In the genomic region with DNA sequence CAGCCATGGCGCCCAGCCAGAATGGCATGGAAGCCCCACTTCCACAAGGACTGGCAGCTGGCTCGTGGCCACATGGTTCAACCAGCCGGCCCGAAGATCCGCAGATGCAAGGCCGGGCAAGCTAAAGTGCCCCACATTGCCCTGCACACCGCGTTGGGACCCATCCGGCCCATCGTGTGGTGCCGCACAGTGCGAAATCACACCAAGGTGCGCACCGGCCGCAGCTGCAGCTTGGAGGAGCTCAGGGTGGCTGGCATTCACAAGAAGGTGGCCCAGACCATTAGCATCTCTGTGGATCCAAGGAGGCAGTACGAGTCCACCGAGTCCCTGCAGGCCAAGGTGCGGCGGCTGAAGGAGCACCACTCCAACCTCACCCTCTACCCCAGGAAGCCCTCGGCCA, we compare ENCODE assay signal across 24 cellular contexts. TPM values are rescaled to one million over a fixed set of nuclear protein-coding genes. Genes with fewer than 3 reads are reported as not detected.
DNase-seq lines count a peak whose midpoint lies in the region; ATAC-seq and TF ChIP-seq lines count a peak whose summit lies in the region.
"Had no signal": no experiment of that assay in that cellular context is flagged by ENCODE, and none has a peak within 500 bp of the region (broad histone marks: within the 10 kb centered on the region; RNA-seq: fewer than 3 reads in every experiment).

No MANE protein-coding gene starts in this region.

- ATAC-seq in right cardiac atrium (peak; percentile 26 to 31), Right ventricle myocardium superior (ENCODE audit: poor library complexity) (no peak), WTC11 (no peak), HG02970 (IDR thresholded peaks at IDR 0.05; ENCODE audit: low FRiP score, unreplicated experiment) (no peak)
- ATAC-seq: GM12878 had no signal

- no peak overlapping the region for H4K8ac ChIP-seq in neuronal stem cell (ENCODE audit: low read depth, low read length)

- H3K14ac ChIP-seq in neuronal stem cell (ENCODE audit: low read length) = peak overlapping the region; percentile 56

- H3K4me1 ChIP-seq in right cardiac atrium (ENCODE audit: control insufficient read depth, insufficient read depth, low read length) (peaks cover 8% of the 10 kb centered on the region), neuronal stem cell (ENCODE audit: control insufficient read depth in 2 of 2, insufficient read depth in 1 of 2, low read depth in 1 of 2, low read length in 2 of 2) (peaks cover 6 to 10% of the 10 kb centered on the region in 2 donors)
- H3K4me1 ChIP-seq: BE2C had no signal

- H3K4me3 ChIP-seq in right cardiac atrium (ENCODE audit: low read length) (no peak overlapping the region), neuronal stem cell (ENCODE audit: low read length in 2 of 2) (no peak overlapping the region)
- H3K4me3 ChIP-seq: GM12878, GM23248 had no signal

- CTCF ChIA-PET in WTC11 (lab: Charles Lee) = no interaction called here

- peaks cover 4% of the 10 kb centered on the region for H3K36me3 Mint-ChIP-seq in WTC11
- H3K36me3 Mint-ChIP-seq: CD4-positive, CD25-positive, alpha-beta regulatory T cell had no signal

- H2BK12ac ChIP-seq in neuronal stem cell (ENCODE audit: low read length) = no peak overlapping the region

- H3K4ac ChIP-seq in neuronal stem cell (ENCODE audit: low read length) = no peak overlapping the region

- no peaks in the 10 kb centered on the region for H3K9me3 Mint-ChIP-seq in WTC11

- no peak overlapping the region for H2BK120ac ChIP-seq in neuronal stem cell (ENCODE audit: low read depth, low read length)

- peaks cover 16% of the 10 kb centered on the region for H3K79me1 ChIP-seq in neuronal stem cell (ENCODE audit: low read depth, low read length)

- DNase-seq in right cardiac atrium (peak in 1 of 3 donors; percentile 42), Right ventricle myocardium superior (no peak), WTC11 (ENCODE audit: low spot score) (no peak), neuronal stem cell (ENCODE audit: low spot score) (no peak)
- DNase-seq in stimulated activated CD4-positive, alpha-beta T cell treated with anti-CD3 and anti-CD28 coated beads, Interleukin-4, amount 100 ng/mL, for 1 hour = no peak
- DNase-seq: ACHN; BE2C; C1 segment of cervical spinal cord; CD4-positive, CD25-positive, alpha-beta regulatory T cell; CD8-positive, alpha-beta memory T cell; COR-L47; DMS 273 treated with DMSO at 0.1 percent for 48 hours; DMS53; DND-41; EL; GM23248; HCEC 1CT; IMR-90 had no signal

- H3K4me3 Mint-ChIP-seq in WTC11 = no peak overlapping the region
- H3K4me3 Mint-ChIP-seq: CD4-positive, CD25-positive, alpha-beta regulatory T cell; CD8-positive, alpha-beta memory T cell had no signal

- H3K4me2 ChIP-seq in neuronal stem cell (ENCODE audit: insufficient read depth, low read length, poor library complexity, severe bottlenecking) = no peak overlapping the region

- TF ChIP-seq CTCF in WTC11 (IDR thresholded peaks at IDR 0.05) = no peak

- POLR2A ChIA-PET in WTC11 (lab: Charles Lee) = no interaction called here

- H2BK15ac ChIP-seq in neuronal stem cell (ENCODE audit: low read length) = peak overlapping the region; percentile 37

- peak overlapping the region; percentile 66 for H2BK5ac ChIP-seq in neuronal stem cell (ENCODE audit: low read length)

- H2AFZ ChIP-seq in neuronal stem cell (ENCODE audit: low read length) = no peak overlapping the region
- H2AFZ ChIP-seq: GM23248 had no signal

- intact Hi-C loops in right cardiac atrium (cut with DNase I) = no loop called here
- intact Hi-C loops in Right ventricle myocardium superior (cut with DNase I) = no loop called here

- H3K4me1 Mint-ChIP-seq in WTC11 = peaks cover 18% of the 10 kb centered on the region

- H2AK5ac ChIP-seq in neuronal stem cell (ENCODE audit: low read depth, low read length) = no peak overlapping the region

- H3K27ac ChIP-seq in right cardiac atrium (ENCODE audit: low read length) (no peak overlapping the region), neuronal stem cell (replicated peaks; ENCODE audit: low read length) (no peak overlapping the region)
- H3K27ac ChIP-seq: GM23248, HL-60 had no signal

- H3K27ac Mint-ChIP-seq in WTC11 = no peak overlapping the region

- no peaks in the 10 kb centered on the region for H3K27me3 Mint-ChIP-seq in WTC11 (ENCODE audit: low read depth)
- H3K27me3 Mint-ChIP-seq: CD4-positive, CD25-positive, alpha-beta regulatory T cell had no signal

- H3K9me3 ChIP-seq in right cardiac atrium (ENCODE audit: control insufficient read depth, low read length) (no peaks in the 10 kb centered on the region), neuronal stem cell (replicated peaks in 1 of 2; ENCODE audit: control insufficient read depth in 2 of 2, insufficient read depth in 1 of 2, low read depth in 1 of 2, low read length in 2 of 2) (peaks cover 8 to 23% of the 10 kb centered on the region in 2 donors)
- H3K9me3 ChIP-seq: BE2C had no signal

- H3K27me3 ChIP-seq in right cardiac atrium (ENCODE audit: control insufficient read depth, insufficient read depth) (no peaks in the 10 kb centered on the region), neuronal stem cell (ENCODE audit: control insufficient read depth in 3 of 3, insufficient read depth in 3 of 3, low read depth in 1 of 3, low read length in 3 of 3) (no peaks in the 10 kb centered on the region)
- H3K27me3 ChIP-seq: BE2C had no signal

- peak overlapping the region; percentile 98 for H3K23ac ChIP-seq in neuronal stem cell (ENCODE audit: low read depth, low read length, poor library complexity)

- H4K91ac ChIP-seq in neuronal stem cell (ENCODE audit: low read depth, low read length, poor library complexity) = no peak overlapping the region

- no peak overlapping the region for H3K18ac ChIP-seq in neuronal stem cell (ENCODE audit: low read length)

- H3K36me3 ChIP-seq in neuronal stem cell (replicated peaks in 1 of 2; ENCODE audit: control insufficient read depth in 2 of 2, insufficient read depth in 2 of 2, low read length in 2 of 2) = peaks cover 7 to 27% of the 10 kb centered on the region in 2 donors

- 98% methylated on average over 20 of the region's 20 CpGs for WGBS in right cardiac atrium
- no CpG with 5 or more reads among the region's 20 CpGs for WGBS in neuronal stem cell (ENCODE audit: extremely low coverage in 2 of 2, insufficient read length in 2 of 2, insufficient replicate concordance in 1 of 2), 2 donors

- H3K9ac ChIP-seq in neuronal stem cell (ENCODE audit: low read depth, low read length, poor library complexity) = no peak overlapping the region
- H3K9ac ChIP-seq: GM23248 had no signal

TF ChIP-seq in WTC11, 78 proteins besides CTCF, POLR2A, EP300 and RAD21:
- TF ChIP-seq RELA (CRISPR knock-in tag; IDR thresholded peaks at IDR 0.05; ENCODE audit: borderline replicate concordance) (no peak), FOXP1 (CRISPR knock-in tag; IDR thresholded peaks at IDR 0.05; ENCODE audit: borderline replicate concordance) (peak; percentile 22; the same call in 1 of the 2 replicates)

RNA-seq across cellular contexts. Expression of gene CDC42BPB, which starts 15.9 kb away (rescaled TPM):
- total RNA-seq in right cardiac atrium (10 to 100 TPM; 67.0 to 82.5 (median 69.8) TPM), Right ventricle myocardium superior (64.6 TPM), WTC11 (2021) (87.1 to 96.9 TPM (median 87.3 TPM) in 3 replicates)
- 42.5 TPM for polyA plus RNA-seq in right cardiac atrium
- 44.7 TPM for polyA plus RNA-seq in neuronal stem cell (2013, experiment 1 of 2)
- polyA plus RNA-seq in neuronal stem cell (2013, experiment 2 of 2) = 45.1 TPM

RNA-seq across cellular contexts. Expression of gene LBHD2, which starts 42.5 kb away (rescaled TPM):
- total RNA-seq in right cardiac atrium (not detected), Right ventricle myocardium superior (not detected), WTC11 (2021) (not detected in 3 replicates)
- not detected for polyA plus RNA-seq in right cardiac atrium
- not detected for polyA plus RNA-seq in neuronal stem cell (2013, experiment 1 of 2)
- polyA plus RNA-seq in neuronal stem cell (2013, experiment 2 of 2) = not detected
- total RNA-seq: CD4-positive, CD25-positive, alpha-beta regulatory T cell; CD8-positive, alpha-beta memory T cell; G401; GM12878; GM23248; H4; HT1080; IMR-90 had no signal
- polyA plus RNA-seq: CD4-positive, CD25-positive, alpha-beta regulatory T cell; CD8-positive, alpha-beta memory T cell; GM12878; GM23248; IMR-90 had no signal

RNA-seq across cellular contexts. Expression of gene EXOC3L4, which starts 53.1 kb away (rescaled TPM):
- 1 to 10 TPM in 3 of 4 donors, under 1 TPM in 1; 0.63 to 2.5 (median 1.1) TPM for total RNA-seq in right cardiac atrium
- polyA plus RNA-seq in right cardiac atrium = 1.4 TPM
- total RNA-seq in Right ventricle myocardium superior = 0.38 TPM
- total RNA-seq in WTC11 (2021) = 0.21 to 0.42 TPM (median 0.30 TPM) in 3 replicates
- not detected for polyA plus RNA-seq in neuronal stem cell (2013, experiment 1 of 2)
- polyA plus RNA-seq in neuronal stem cell (2013, experiment 2 of 2) = not detected
- total RNA-seq: CD4-positive, CD25-positive, alpha-beta regulatory T cell; CD8-positive, alpha-beta memory T cell; GM12878; GM23248; H4; HT1080; IMR-90 had no signal
- polyA plus RNA-seq: CD4-positive, CD25-positive, alpha-beta regulatory T cell; CD8-positive, alpha-beta memory T cell; GM12878; GM23248; IMR-90 had no signal

Comparison
In these comparisons a context has a peak if more than half of its experiments do, and no peak if none do; other contexts are left out.
1. ATAC-seq: peak in right cardiac atrium (2 of 2); none in Right ventricle myocardium superior (single experiment), WTC11 (single experiment) and HG02970 (single experiment).